In genomic region chr17:9432867-9433495, GRCh38 we compare ENCODE assay signal across 11 cellular contexts.
DNase-seq lines count a peak whose midpoint lies in the region; ATAC-seq and TF ChIP-seq lines count a peak whose summit lies in the region.
"Had no signal": no experiment of that assay in that cellular context is flagged by ENCODE, and none has a peak within 500 bp of the region (broad histone marks: within the 10 kb centered on the region; RNA-seq: fewer than 3 reads in every experiment).

No MANE protein-coding gene starts in this region.

- H3K27ac ChIP-seq in body of pancreas (peak overlapping the region in 3 of 4 donors; percentile 26 to 39 (median 37)), ovary (peak overlapping the region; percentile 6 to 67)

- TF ChIP-seq POLR2A in body of pancreas (IDR thresholded peaks at IDR 0.05) = no peak
- TF ChIP-seq POLR2A in ovary (IDR thresholded peaks at IDR 0.05) = no peak

- no peak for TF ChIP-seq EP300 in ovary (IDR thresholded peaks at IDR 0.05)

- POLR2A ChIA-PET in BJ (lab: Charles Lee) = no interaction called here

- DNase-seq in BJ (ENCODE audit: low read depth) = peak; percentile 11
- no peak for DNase-seq in body of pancreas
- no peak for DNase-seq in ovary
- no peak for DNase-seq in epidermal melanocyte (ENCODE audit: insufficient read length, low spot score)
- DNase-seq in CD1c-positive myeloid dendritic cell (ENCODE audit: extremely low spot score) = no peak
- DNase-seq in stimulated activated CD4-positive, alpha-beta T cell treated with anti-CD3 and anti-CD28 coated beads, Interleukin-4, amount 100 ng/mL, for 1 hour = no peak
- no peak for DNase-seq in GM13977 (ENCODE audit: low spot score)
- DNase-seq: activated CD8-positive, alpha-beta memory T cell treated with anti-CD3 and anti-CD28 coated beads, Interleukin-2, amount 50 U/mL, for 48 hours; DND-41; NCI-H1930 had no signal

- intact Hi-C loops in body of pancreas (cut with DNase I) (no loop called here), ovary (cut with DNase I) (no loop called here)

- no peak overlapping the region for H3K4me3 ChIP-seq in BJ (ENCODE audit: low read depth, low read length)
- H3K4me3 ChIP-seq in body of pancreas = no peak overlapping the region
- no peak overlapping the region for H3K4me3 ChIP-seq in ovary

- ATAC-seq in GM21381 (IDR thresholded peaks at IDR 0.05; ENCODE audit: unreplicated experiment) (peak; percentile 10), body of pancreas (no peak)

- H3K4me1 ChIP-seq in body of pancreas = peaks cover 8% of the 10 kb centered on the region
- H3K4me1 ChIP-seq in ovary (ENCODE audit: insufficient read depth) = peaks cover 6% of the 10 kb centered on the region

- H3K27me3 ChIP-seq in BJ (ENCODE audit: control insufficient read depth, insufficient read depth, low read length) (no peaks in the 10 kb centered on the region), body of pancreas (no peaks in the 10 kb centered on the region), ovary (no peaks in the 10 kb centered on the region)

- in situ Hi-C loops in GM13977 (cut with MboI; ENCODE audit: low pct_unique_long_range_greater_than_20kb, low sequenced_read_pairs, unreplicated experiment) = no loop called here

- no peak for TF ChIP-seq CTCF in BJ (IDR thresholded peaks at IDR 0.05; ENCODE audit: insufficient read depth, low read depth, low read length)
- TF ChIP-seq CTCF in body of pancreas (IDR thresholded peaks at IDR 0.05) = no peak
- no peak for TF ChIP-seq CTCF in ovary (IDR thresholded peaks at IDR 0.05)
- TF ChIP-seq CTCF in GM13977 (IDR thresholded peaks at IDR 0.05; ENCODE audit: extremely low read depth, insufficient read depth, missing control alignments) = no peak

- no peaks in the 10 kb centered on the region for H3K36me3 ChIP-seq in BJ (ENCODE audit: control insufficient read depth, insufficient read depth, low read length)
- no peaks in the 10 kb centered on the region for H3K36me3 ChIP-seq in body of pancreas (replicated peaks in 1 of 2; ENCODE audit: insufficient read depth in 1 of 2, low read depth in 2 of 2)
- H3K36me3 ChIP-seq in ovary = no peaks in the 10 kb centered on the region

- WGBS in body of pancreas, 2 donors = 79 to 86% methylated on average over 8 of the region's 8 CpGs
- 72 to 74% (median 72%) methylated on average over 8 of the region's 8 CpGs for WGBS in ovary, 3 donors

- H3K9me3 ChIP-seq in body of pancreas (no peaks in the 10 kb centered on the region), ovary (no peaks in the 10 kb centered on the region)

- CTCF ChIA-PET in BJ (lab: Yijun Ruan, JAX) = no interaction called here
